In the genomic region with DNA sequence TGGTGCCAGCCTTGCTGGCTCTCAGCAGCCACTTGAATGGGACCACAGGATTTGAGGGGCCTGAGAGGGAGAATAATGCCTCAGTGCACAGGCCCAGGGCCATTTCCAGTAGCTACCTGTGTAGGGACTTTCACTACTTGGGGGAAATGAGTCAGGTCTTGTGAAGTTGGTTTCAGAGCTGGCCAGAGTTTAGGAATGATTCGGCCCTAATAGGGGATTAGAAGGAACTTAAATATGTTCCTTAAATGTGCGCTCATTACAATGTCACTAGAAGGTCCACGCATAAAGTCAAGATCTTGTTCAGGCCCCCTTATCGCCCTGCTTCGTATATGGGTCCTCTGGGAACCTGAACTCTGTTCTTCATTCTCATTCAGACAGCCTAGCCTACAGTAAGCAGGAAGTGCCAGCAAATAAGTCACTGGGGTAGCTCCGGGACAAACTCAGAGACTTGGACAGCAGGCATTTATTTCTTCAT, we compare ENCODE assay signal across 9 cellular contexts. TPM values are rescaled to one million over a fixed set of nuclear protein-coding genes. Genes with fewer than 3 reads are reported as not detected.
DNase-seq lines count a peak whose midpoint lies in the region; ATAC-seq and TF ChIP-seq lines count a peak whose summit lies in the region.
"Had no signal": no experiment of that assay in that cellular context is flagged by ENCODE, and none has a peak within 500 bp of the region (broad histone marks: within the 10 kb centered on the region; RNA-seq: fewer than 3 reads in every experiment).

No MANE protein-coding gene starts in this region.

- no peaks in the 10 kb centered on the region for H3K9me3 Mint-ChIP-seq in CD14-positive monocyte
- no peaks in the 10 kb centered on the region for H3K9me3 Mint-ChIP-seq in effector memory CD8-positive, alpha-beta T cell
- H3K9me3 Mint-ChIP-seq: brain had no signal

- peaks cover 51% of the 10 kb centered on the region for H3K4me1 Mint-ChIP-seq in CD14-positive monocyte
- peaks cover 14% of the 10 kb centered on the region in 2 donors for H3K4me1 Mint-ChIP-seq in effector memory CD8-positive, alpha-beta T cell (ENCODE audit: low read depth in 2 of 2)

- H3K27ac Mint-ChIP-seq in CD14-positive monocyte, result peak overlapping the region; percentile 77 to 99 (median 88)
- H3K27ac Mint-ChIP-seq in effector memory CD8-positive, alpha-beta T cell, result peak overlapping the region; percentile 11 to 75

- ATAC-seq in GM19043 (IDR thresholded peaks at IDR 0.05; ENCODE audit: low read depth, unreplicated experiment), result peak; percentile 62
- ATAC-seq in HG03354 (IDR thresholded peaks at IDR 0.05; ENCODE audit: poor library complexity, severe bottlenecking, unreplicated experiment), result peak; percentile 58
- no peak for ATAC-seq in effector memory CD8-positive, alpha-beta T cell (replicated peaks)
- ATAC-seq in GM18873 (IDR thresholded peaks at IDR 0.05; ENCODE audit: low FRiP score, unreplicated experiment), result no peak

- peak overlapping the region in 1 of 2 donors; percentile 77 for H3K4me3 Mint-ChIP-seq in CD14-positive monocyte
- H3K4me3 Mint-ChIP-seq in effector memory CD8-positive, alpha-beta T cell, result no peak overlapping the region
- H3K4me3 Mint-ChIP-seq: brain had no signal

- H3K27me3 Mint-ChIP-seq in CD14-positive monocyte (ENCODE audit: low read depth in 3 of 3), result peaks cover 5 to 11% (median 6%) of the 10 kb centered on the region in 3 donors
- H3K27me3 Mint-ChIP-seq in effector memory CD8-positive, alpha-beta T cell, result no peaks in the 10 kb centered on the region

- no peak for TF ChIP-seq CTCF in CD14-positive monocyte (IDR thresholded peaks at IDR 0.05)

- intact Hi-C loops in CD14-positive monocyte (cut with micrococcal nuclease), result no loop called here

- DNase-seq in CD14-positive monocyte (ENCODE audit: low spot score) (no peak), dedifferentiated amniotic fluid mesenchymal stem cell (ENCODE audit: extremely low spot score) (no peak), NCI-H1417 (lab: John Stamatoyannopoulos, UW) (no peak), NCI-H345 (lab: John Stamatoyannopoulos, UW) (no peak)
- DNase-seq in effector memory CD8-positive, alpha-beta T cell, result no peak

- H3K36me3 Mint-ChIP-seq in CD14-positive monocyte, result peaks cover 0 to 2% of the 10 kb centered on the region in 2 donors
- H3K36me3 Mint-ChIP-seq in effector memory CD8-positive, alpha-beta T cell (ENCODE audit: insufficient read depth), result no peaks in the 10 kb centered on the region
- H3K36me3 Mint-ChIP-seq: brain had no signal

RNA-seq across cellular contexts. Expression of a gene that starts 5.6 kb away (rescaled TPM):
- 100 to 1,000 TPM; 219 to 245 TPM for polyA plus RNA-seq in CD14-positive monocyte

RNA-seq across cellular contexts. Expression of a gene that starts 23.4 kb away (rescaled TPM):
- polyA plus RNA-seq in CD14-positive monocyte, result 100 to 1,000 TPM; 294 to 362 TPM

RNA-seq across cellular contexts. Expression of a gene that starts 38.8 kb away (rescaled TPM):
- polyA plus RNA-seq in CD14-positive monocyte, result 10 to 100 TPM; 24.4 to 27.5 TPM

RNA-seq across cellular contexts. Expression of a gene that starts 45.0 kb away (rescaled TPM):
- polyA plus RNA-seq in CD14-positive monocyte, result under 1 TPM in 1 of 2 donors, not detected in 1; 0.37 TPM

RNA-seq across cellular contexts. Expression of a gene that starts 45.2 kb away (rescaled TPM):
- 1 to 10 TPM in 1 of 2 donors, under 1 TPM in 1; 0.23 to 3.3 TPM for polyA plus RNA-seq in CD14-positive monocyte

Comparison
In these comparisons a context has a peak if more than half of its experiments do, and no peak if none do; other contexts are left out.
1. ATAC-seq: peak in GM19043 (single experiment) and HG03354 (single experiment); none in effector memory CD8-positive, alpha-beta T cell (single experiment) and GM18873 (single experiment).